Comparison of ENCODE assay signal across 8 cellular contexts in the genomic region with DNA sequence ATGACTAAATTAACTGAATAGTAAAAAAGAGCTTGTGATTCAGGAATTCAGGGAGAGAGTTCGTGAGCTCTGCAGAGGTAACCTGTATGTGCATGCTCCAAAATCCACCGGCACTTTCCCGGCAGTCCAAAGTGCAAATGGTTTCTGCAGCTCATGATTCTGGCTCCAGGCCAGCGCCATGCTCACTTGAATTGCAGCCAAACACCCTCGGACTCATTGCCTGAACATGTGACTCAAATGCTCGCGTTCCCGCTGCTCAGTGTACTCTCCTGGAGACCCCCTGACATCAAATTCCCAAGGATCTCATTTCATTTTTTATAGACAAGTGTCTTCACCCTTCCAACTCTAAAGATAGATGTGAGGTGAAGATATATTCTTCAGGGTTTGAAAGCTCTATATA. TPM values are rescaled to one million over a fixed set of nuclear protein-coding genes. Genes with fewer than 3 reads are reported as not detected.
DNase-seq lines count a peak whose midpoint lies in the region; ATAC-seq and TF ChIP-seq lines count a peak whose summit lies in the region.

No MANE protein-coding gene starts in this region.

- peaks cover 17% of the 10 kb centered on the region for H3K4me1 Mint-ChIP-seq in MCF 10A (ENCODE audit: insufficient read depth, unreplicated experiment)
- H3K4me1 Mint-ChIP-seq in activated naive CD4-positive, alpha-beta T cell treated with anti-CD3 and anti-CD28 coated beads for 36 hours (ENCODE audit: low read depth): no peaks in the 10 kb centered on the region

- ATAC-seq in lung (ENCODE audit: insufficient read depth, low FRiP score): no peak

- DNase-seq in AG10803 (ENCODE audit: low read depth) (peak; percentile 25), NCI-H2107 (lab: John Stamatoyannopoulos, UW) (peak; percentile 37), MCF 10A (ENCODE audit: unreplicated experiment) (peak; percentile 85), lung (ENCODE audit: low spot score) (peak; percentile 68), GM20000 (ENCODE audit: low spot score) (no peak), dedifferentiated amniotic fluid mesenchymal stem cell (ENCODE audit: extremely low spot score) (no peak), iPS-NIHi11 (ENCODE audit: low spot score) (no peak)
- no peak for DNase-seq in activated naive CD4-positive, alpha-beta T cell treated with anti-CD3 and anti-CD28 coated beads for 36 hours

- no peaks in the 10 kb centered on the region for H3K36me3 ChIP-seq in lung (ENCODE audit: control insufficient read depth in 2 of 2, insufficient read depth in 2 of 2, low read length in 2 of 2)

- H3K4me1 ChIP-seq in lung (ENCODE audit: control insufficient read depth in 2 of 2, insufficient read depth in 2 of 2, low read length in 2 of 2): peaks cover 3 to 8% of the 10 kb centered on the region in 2 donors

- no peaks in the 10 kb centered on the region for H3K27me3 ChIP-seq in lung (ENCODE audit: control insufficient read depth, insufficient read depth)

- TF ChIP-seq CTCF in AG10803 (conservative IDR thresholded peaks at IDR 0.05; ENCODE audit: low read length) (no peak), MCF 10A (IDR thresholded peaks at IDR 0.05; ENCODE audit: unreplicated experiment) (no peak), lung (IDR thresholded peaks at IDR 0.05; ENCODE audit: control extremely low read depth, extremely low read depth) (no peak), GM20000 (IDR thresholded peaks at IDR 0.05; ENCODE audit: extremely low read depth, missing control alignments) (no peak)

- no peaks in the 10 kb centered on the region for H3K9me3 ChIP-seq in lung (ENCODE audit: control insufficient read depth in 2 of 2, insufficient read depth in 1 of 2, low read length in 1 of 2)

- H3K27me3 Mint-ChIP-seq in MCF 10A (ENCODE audit: insufficient read depth, unreplicated experiment): no peaks in the 10 kb centered on the region
- H3K27me3 Mint-ChIP-seq in activated naive CD4-positive, alpha-beta T cell treated with anti-CD3 and anti-CD28 coated beads for 36 hours (ENCODE audit: low read depth): peaks cover 14% of the 10 kb centered on the region

- WGBS in lung, 2 donors: 24 to 49% methylated on average over 8 of the region's 8 CpGs

- no peaks in the 10 kb centered on the region for H3K9me3 Mint-ChIP-seq in MCF 10A (ENCODE audit: unreplicated experiment)
- H3K9me3 Mint-ChIP-seq in activated naive CD4-positive, alpha-beta T cell treated with anti-CD3 and anti-CD28 coated beads for 36 hours: no peaks in the 10 kb centered on the region

- CTCF ChIA-PET in MCF 10A (lab: Yijun Ruan, JAX): interaction anchor here (0.9 to 1.0 kb wide), 2 partner anchors 26 to 92 kb away, joined by 3 to 4 read pairs; no protein-coding TSS in a partner anchor
- CTCF ChIA-PET in activated naive CD4-positive, alpha-beta T cell treated with anti-CD3 and anti-CD28 coated beads for 36 hours (lab: Charles Lee): no interaction called here

- BruUV-seq in MCF 10A (replicated peaks; lab: Mats Ljungman, UMichigan): no TSS peak

- H3K4me3 ChIP-seq in AG10803 (ENCODE audit: low read length) (no peak overlapping the region), lung (no peak overlapping the region)

- H3K4me3 Mint-ChIP-seq in MCF 10A (ENCODE audit: unreplicated experiment): peak overlapping the region; percentile 54
- no peak overlapping the region for H3K4me3 Mint-ChIP-seq in activated naive CD4-positive, alpha-beta T cell treated with anti-CD3 and anti-CD28 coated beads for 36 hours

- no peaks in the 10 kb centered on the region for H3K36me3 Mint-ChIP-seq in MCF 10A (ENCODE audit: insufficient read depth, unreplicated experiment)
- no peaks in the 10 kb centered on the region for H3K36me3 Mint-ChIP-seq in activated naive CD4-positive, alpha-beta T cell treated with anti-CD3 and anti-CD28 coated beads for 36 hours (ENCODE audit: low read depth)

- H3K27ac Mint-ChIP-seq in MCF 10A (ENCODE audit: low read depth, unreplicated experiment): no peak overlapping the region
- H3K27ac Mint-ChIP-seq in activated naive CD4-positive, alpha-beta T cell treated with anti-CD3 and anti-CD28 coated beads for 36 hours: no peak overlapping the region

- intact Hi-C loops in MCF 10A (cut with micrococcal nuclease): no loop called here
- intact Hi-C loops in activated naive CD4-positive, alpha-beta T cell treated with anti-CD3 and anti-CD28 coated beads for 36 hours (cut with micrococcal nuclease): no loop called here

- POLR2A ChIA-PET in MCF 10A (lab: Yijun Ruan, JAX): interaction anchor here (0.6 to 1.4 kb wide), 8 partner anchors 21 to 842 kb away, joined by 3 to 6 read pairs (median 4); a partner anchor contains a TSS

- no peak overlapping the region for H3K27ac ChIP-seq in lung (ENCODE audit: low read depth in 1 of 2, low read length in 1 of 2)

RNA-seq across cellular contexts. Expression of a gene that starts 44.1 kb away (rescaled TPM):
- total RNA-seq in MCF 10A (2022) (16.5 and 17.4 TPM in 2 replicates), lung (10 to 100 TPM; 26.0 to 33.1 TPM)
- 1 to 10 TPM; 5.3 to 6.6 TPM for polyA plus RNA-seq in lung
- total RNA-seq in activated naive CD4-positive, alpha-beta T cell treated with anti-CD3 and anti-CD28 coated beads for 36 hours: under 1 TPM; 0.22 to 0.55 TPM

Comparison
In these comparisons a context has a peak if more than half of its experiments do, and no peak if none do; other contexts are left out.
1. DNase-seq: peak in AG10803 (single experiment), NCI-H2107 (single experiment), MCF 10A (single experiment) and lung (single experiment); none in GM20000 (single experiment), dedifferentiated amniotic fluid mesenchymal stem cell (single experiment), activated naive CD4-positive, alpha-beta T cell treated with anti-CD3 and anti-CD28 coated beads for 36 hours (single experiment) and iPS-NIHi11 (single experiment).
2. RNA of a gene that starts 44.1 kb away (total RNA-seq): 26.0 to 33.1 TPM in lung and 16.5 to 17.4 TPM in MCF 10A; 0.22 to 0.55 TPM in activated naive CD4-positive, alpha-beta T cell treated with anti-CD3 and anti-CD28 coated beads for 36 hours; every median in the first group is over 10 times any median in the second.